Comparison of ENCODE assay signal across 10 cellular contexts in the genomic region with DNA sequence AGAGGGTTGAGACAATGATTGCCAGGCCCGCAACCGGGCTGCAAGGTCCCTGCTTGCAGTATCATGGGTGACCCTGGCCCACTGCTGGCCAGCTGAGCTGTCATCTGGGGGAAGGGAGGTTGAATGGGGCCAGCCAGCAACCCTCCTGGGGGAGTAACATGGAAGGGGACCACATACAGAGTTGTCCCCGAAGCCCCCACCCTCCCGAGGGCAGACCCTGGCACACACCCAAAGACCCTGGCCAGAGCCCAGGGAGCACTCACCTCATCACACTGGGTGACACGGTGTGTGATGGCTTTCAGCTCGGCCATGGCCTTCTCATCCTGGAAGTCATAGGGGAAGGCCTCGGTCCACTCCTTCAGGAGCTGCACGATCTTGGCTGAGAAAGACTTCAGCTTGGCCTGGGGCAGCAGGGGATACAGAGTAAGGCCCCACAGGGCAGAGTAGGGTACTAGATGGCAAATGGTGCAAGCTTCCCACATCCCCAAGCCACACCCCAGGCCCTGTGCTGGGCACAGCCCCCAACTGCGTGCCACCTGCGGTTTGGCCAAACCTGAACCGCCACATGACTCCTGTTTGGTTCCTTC.
A peak's percentile ranks its signal among the peaks of the same experiment; 100 is the strongest.
DNase-seq lines count a peak whose midpoint lies in the region; ATAC-seq and TF ChIP-seq lines count a peak whose summit lies in the region.
"Had no signal": no experiment of that assay in that cellular context is flagged by ENCODE, and none has a peak within 500 bp of the region (broad histone marks: within the 10 kb centered on the region; RNA-seq: fewer than 3 reads in every experiment).

No MANE protein-coding gene starts in this region.

- H3K4me1 ChIP-seq in tibial artery: peaks cover 0 to 18% (median 11%) of the 10 kb centered on the region in 4 donors
- H3K4me1 ChIP-seq: HAP-1 had no signal

- no peak overlapping the region for H3K27ac ChIP-seq in tibial artery

- ATAC-seq in left lobe of liver: no peak

- TF ChIP-seq CTCF in tibial artery (IDR thresholded peaks at IDR 0.05): no peak

- H3K4me1 Mint-ChIP-seq in activated naive CD4-positive, alpha-beta T cell treated with anti-CD3 and anti-CD28 coated beads, Interleukin-2, amount 10 ng/mL, durations not matched to agents 7 days and 5 days: peaks cover 12% of the 10 kb centered on the region
- H3K4me1 Mint-ChIP-seq in activated T-helper 2 cell treated with anti-CD3 and anti-CD28 coated beads, Interferon-gamma antibody, Interleukin-2, Interleukin-4, amounts not matched to agents 10 μg/mL and 5 μg/mL and 100 μg/mL, durations not matched to agents 14 hours and 24 hours and 36 hours (ENCODE audit: low read depth): peaks cover 7% of the 10 kb centered on the region

- intact Hi-C loops in activated T-helper 2 cell treated with anti-CD3 and anti-CD28 coated beads, Interferon-gamma antibody, Interleukin-2, Interleukin-4, amounts not matched to agents 10 μg/mL and 5 μg/mL and 100 μg/mL, durations not matched to agents 14 hours and 24 hours and 36 hours (cut with micrococcal nuclease): loop anchor here (2.0 kb wide), 1 partner anchor 63 kb away; a partner anchor contains a TSS
- intact Hi-C loops in tibial artery (cut with DNase I; ENCODE audit: low total_unique reads): no loop called here

- peaks cover 15% of the 10 kb centered on the region for H3K27me3 Mint-ChIP-seq in activated naive CD4-positive, alpha-beta T cell treated with anti-CD3 and anti-CD28 coated beads, Interleukin-2, amount 10 ng/mL, durations not matched to agents 7 days and 5 days
- no peaks in the 10 kb centered on the region for H3K27me3 Mint-ChIP-seq in activated T-helper 2 cell treated with anti-CD3 and anti-CD28 coated beads, Interferon-gamma antibody, Interleukin-2, Interleukin-4, amounts not matched to agents 10 μg/mL and 5 μg/mL and 100 μg/mL, durations not matched to agents 14 hours and 24 hours and 36 hours (ENCODE audit: low read depth)

- H3K27me3 ChIP-seq in tibial artery: peaks cover 0 to 25% of the 10 kb centered on the region in 2 donors

- H3K27ac Mint-ChIP-seq in activated naive CD4-positive, alpha-beta T cell treated with anti-CD3 and anti-CD28 coated beads, Interleukin-2, amount 10 ng/mL, durations not matched to agents 7 days and 5 days: no peak overlapping the region
- H3K27ac Mint-ChIP-seq in activated T-helper 2 cell treated with anti-CD3 and anti-CD28 coated beads, Interferon-gamma antibody, Interleukin-2, Interleukin-4, amounts not matched to agents 10 μg/mL and 5 μg/mL and 100 μg/mL, durations not matched to agents 14 hours and 24 hours and 36 hours: no peak overlapping the region

- H3K4me3 ChIP-seq in tibial artery: no peak overlapping the region
- H3K4me3 ChIP-seq: HAP-1 had no signal

- CTCF ChIA-PET in activated naive CD4-positive, alpha-beta T cell treated with anti-CD3 and anti-CD28 coated beads, Interleukin-2, amount 10 ng/mL, durations not matched to agents 7 days and 5 days (lab: Charles Lee): interaction anchor here (0.6 to 4.4 kb wide), 28 partner anchors 8 to 330 kb away, joined by 3 to 35 read pairs (median 3); no protein-coding TSS in a partner anchor

- no peaks in the 10 kb centered on the region for H3K9me3 ChIP-seq in tibial artery
- H3K9me3 ChIP-seq: HAP-1 had no signal

- peak; percentile 20 for DNase-seq in activated naive CD4-positive, alpha-beta T cell treated with anti-CD3 and anti-CD28 coated beads, Interleukin-2, amount 10 ng/mL, durations not matched to agents 7 days and 5 days
- DNase-seq in activated naive CD4-positive, alpha-beta T cell treated with anti-CD3 and anti-CD28 coated beads, Interleukin-2, amount 50 U/mL, for 16 hours: no peak
- peak; percentile 6 for DNase-seq in activated T-helper 2 cell treated with anti-CD3 and anti-CD28 coated beads, Interferon-gamma antibody, Interleukin-2, Interleukin-4, amounts not matched to agents 10 μg/mL and 5 μg/mL and 100 μg/mL, durations not matched to agents 14 hours and 24 hours and 36 hours (ENCODE audit: low spot score)
- DNase-seq in left lobe of liver (ENCODE audit: low spot score) (peak; percentile 42), tibial artery (peak; percentile 15 to 53), iPS-NIHi7 (ENCODE audit: extremely low spot score) (no peak), H4 (ENCODE audit: low spot score) (no peak), NCI-H748 treated with DMSO at 0.1 percent for 48 hours (lab: John Stamatoyannopoulos, UW) (no peak)
- DNase-seq: midbrain had no signal

- H3K4me3 Mint-ChIP-seq in activated naive CD4-positive, alpha-beta T cell treated with anti-CD3 and anti-CD28 coated beads, Interleukin-2, amount 10 ng/mL, durations not matched to agents 7 days and 5 days: no peak overlapping the region
- H3K4me3 Mint-ChIP-seq in activated T-helper 2 cell treated with anti-CD3 and anti-CD28 coated beads, Interferon-gamma antibody, Interleukin-2, Interleukin-4, amounts not matched to agents 10 μg/mL and 5 μg/mL and 100 μg/mL, durations not matched to agents 14 hours and 24 hours and 36 hours (ENCODE audit: low read depth): no peak overlapping the region

- no peaks in the 10 kb centered on the region for H3K36me3 Mint-ChIP-seq in activated naive CD4-positive, alpha-beta T cell treated with anti-CD3 and anti-CD28 coated beads, Interleukin-2, amount 10 ng/mL, durations not matched to agents 7 days and 5 days
- H3K36me3 Mint-ChIP-seq in activated T-helper 2 cell treated with anti-CD3 and anti-CD28 coated beads, Interferon-gamma antibody, Interleukin-2, Interleukin-4, amounts not matched to agents 10 μg/mL and 5 μg/mL and 100 μg/mL, durations not matched to agents 14 hours and 24 hours and 36 hours (ENCODE audit: low read depth): no peaks in the 10 kb centered on the region

- peaks cover 0 to 25% (median 0%) of the 10 kb centered on the region in 3 donors for H3K36me3 ChIP-seq in tibial artery
- H3K36me3 ChIP-seq: HAP-1 had no signal

- H3K9me3 Mint-ChIP-seq in activated naive CD4-positive, alpha-beta T cell treated with anti-CD3 and anti-CD28 coated beads, Interleukin-2, amount 10 ng/mL, durations not matched to agents 7 days and 5 days: no peaks in the 10 kb centered on the region
- H3K9me3 Mint-ChIP-seq in activated T-helper 2 cell treated with anti-CD3 and anti-CD28 coated beads, Interferon-gamma antibody, Interleukin-2, Interleukin-4, amounts not matched to agents 10 μg/mL and 5 μg/mL and 100 μg/mL, durations not matched to agents 14 hours and 24 hours and 36 hours: no peaks in the 10 kb centered on the region

Comparison
In these comparisons a context has a peak if more than half of its experiments do, and no peak if none do; other contexts are left out.
1. DNase-seq: peak in activated naive CD4-positive, alpha-beta T cell treated with anti-CD3 and anti-CD28 coated beads, Interleukin-2, amount 10 ng/mL, durations not matched to agents 7 days and 5 days (single experiment), activated T-helper 2 cell treated with anti-CD3 and anti-CD28 coated beads, Interferon-gamma antibody, Interleukin-2, Interleukin-4, amounts not matched to agents 10 μg/mL and 5 μg/mL and 100 μg/mL, durations not matched to agents 14 hours and 24 hours and 36 hours (single experiment), left lobe of liver (single experiment) and tibial artery (2 of 2); none in activated naive CD4-positive, alpha-beta T cell treated with anti-CD3 and anti-CD28 coated beads, Interleukin-2, amount 50 U/mL, for 16 hours (single experiment), iPS-NIHi7 (single experiment), H4 (single experiment) and NCI-H748 treated with DMSO at 0.1 percent for 48 hours (single experiment).